ENCODE assay signal across 39 cellular contexts in genomic region chr1:234568345-234568744, GRCh38.
"Had no signal": no experiment of that assay in that cellular context is flagged by ENCODE, and none has a peak within 500 bp of the region (broad histone marks: within the 10 kb centered on the region; RNA-seq: fewer than 3 reads in every experiment).

No MANE protein-coding gene starts in this region.

- FAIRE-seq: astrocyte, bronchial epithelial cell had no signal

- H3K36me3 Mint-ChIP-seq: activated naive CD4-positive, alpha-beta T cell treated with anti-CD3 and anti-CD28 coated beads, Interleukin-2, amount 10 ng/mL, durations not matched to agents 7 days and 5 days; activated naive CD4-positive, alpha-beta T cell treated with anti-CD3 and anti-CD28 coated beads, Interleukin-2, amount 50 U/mL, for 24 hours; activated naive CD4-positive, alpha-beta T cell treated with anti-CD3 and anti-CD28 coated beads, Interleukin-2, amount 50 U/mL, for 72 hours; activated naive CD8-positive, alpha-beta T cell; activated naive CD8-positive, alpha-beta T cell treated with anti-CD3 and anti-CD28 coated beads for 36 hours; brain had no signal

- ATAC-seq: activated naive CD4-positive, alpha-beta T cell treated with anti-CD3 and anti-CD28 coated beads, Interleukin-2, amount 50 U/mL, for 72 hours; activated naive CD8-positive, alpha-beta T cell treated with anti-CD3 and anti-CD28 coated beads, Interleukin-2, amount 50 U/mL, for 24 hours; activated T-cell treated with anti-CD3 and anti-CD28 coated beads, Interleukin-2, amount 50 U/mL, for 4 hours; activated T-cell treated with anti-CD3 and anti-CD28 coated beads, Interleukin-2, amount 50 U/mL, for 72 hours; activated T-helper 17 cell treated with anti-CD3 and anti-CD28 coated beads, Interleukin-2, amount 50 U/mL, for 72 hours; body of pancreas had no signal

- DNase-seq: activated effector memory CD4-positive, alpha-beta T cell treated with Interleukin-2 at 50 U/mL for 16 hours; activated gamma-delta T cell; activated gamma-delta T cell treated with Interleukin-2 at 50 U/mL for 16 hours; activated naive CD4-positive, alpha-beta T cell; activated naive CD4-positive, alpha-beta T cell treated with anti-CD3 and anti-CD28 coated beads for 36 hours; activated naive CD4-positive, alpha-beta T cell treated with anti-CD3 and anti-CD28 coated beads, Interleukin-2, amount 10 ng/mL, durations not matched to agents 7 days and 5 days; activated naive CD4-positive, alpha-beta T cell treated with anti-CD3 and anti-CD28 coated beads, Interleukin-2, amount 50 U/mL, for 16 hours; activated naive CD4-positive, alpha-beta T cell treated with Interleukin-2 at 50 U/mL for 16 hours; activated naive CD8-positive, alpha-beta T cell treated with anti-CD3 and anti-CD28 coated beads for 36 hours; activated naive CD8-positive, alpha-beta T cell treated with anti-CD3 and anti-CD28 coated beads, Interleukin-2, amount 10 ng/mL, durations not matched to agents 7 days and 5 days; activated naive CD8-positive, alpha-beta T cell treated with anti-CD3 and anti-CD28 coated beads, Interleukin-2, amount 50 U/mL, for 24 hours; activated T-cell treated with anti-CD3 and anti-CD28 coated beads, Interleukin-2, amount 50 U/mL, for 1 hour; activated T-cell treated with anti-CD3 and anti-CD28 coated beads, Interleukin-2, amount 50 U/mL, for 24 hours; activated T-cell treated with anti-CD3 and anti-CD28 coated beads, Interleukin-2, amount 50 U/mL, for 4 hours; activated T-cell treated with anti-CD3 and anti-CD28 coated beads, Interleukin-2, amount 50 U/mL, for 48 hours; activated T-cell treated with anti-CD3 and anti-CD28 coated beads, Interleukin-2, amount 50 U/mL, for 72 hours; adrenal gland; amniotic stem cell; amygdala; anterior cingulate cortex; aorta; body of pancreas; brain microvascular endothelial cell; caudate nucleus; central memory CD4-positive, alpha-beta T cell; cerebellar nuclear complex had no signal

- H3K4me3 ChIP-seq: adrenal gland, ascending aorta, body of pancreas, breast epithelium, cardiac muscle cell had no signal

- H3K9me3 ChIP-seq: adrenal gland, ascending aorta, body of pancreas, breast epithelium had no signal

- H3K4me1 Mint-ChIP-seq: activated naive CD4-positive, alpha-beta T cell treated with anti-CD3 and anti-CD28 coated beads, Interleukin-2, amount 10 ng/mL, durations not matched to agents 7 days and 5 days; activated naive CD4-positive, alpha-beta T cell treated with anti-CD3 and anti-CD28 coated beads, Interleukin-2, amount 50 U/mL, for 24 hours; activated naive CD8-positive, alpha-beta T cell treated with anti-CD3 and anti-CD28 coated beads, Interleukin-2, amount 50 U/mL, for 24 hours; central memory CD8-positive, alpha-beta T cell had no signal

- H3K9me3 Mint-ChIP-seq: activated naive CD4-positive, alpha-beta T cell treated with anti-CD3 and anti-CD28 coated beads, Interleukin-2, amount 10 ng/mL, durations not matched to agents 7 days and 5 days; activated naive CD4-positive, alpha-beta T cell treated with anti-CD3 and anti-CD28 coated beads, Interleukin-2, amount 50 U/mL, for 24 hours; activated naive CD4-positive, alpha-beta T cell treated with anti-CD3 and anti-CD28 coated beads, Interleukin-2, amount 50 U/mL, for 72 hours; activated naive CD8-positive, alpha-beta T cell treated with anti-CD3 and anti-CD28 coated beads for 36 hours; activated naive CD8-positive, alpha-beta T cell treated with anti-CD3 and anti-CD28 coated beads, Interleukin-2, amount 50 U/mL, for 24 hours; activated T-cell treated with anti-CD3 and anti-CD28 coated beads, Interleukin-2, amount 50 U/mL, for 4 hours; activated T-helper 1 cell treated with anti-CD3 and anti-CD28 coated beads, Interleukin-12 subunit alpha, Interleukin-12 subunit beta, Interleukin-2, Interleukin-4 antibody, amounts not matched to agents 30 ng/mL and 10 ng/mL and 1 ng/mL, durations not matched to agents 14 hours and 24 hours and 36 hours; activated T-helper 17 cell treated with anti-CD3 and anti-CD28 coated beads, Interleukin-2, amount 50 U/mL, for 72 hours; activated T-helper 2 cell treated with anti-CD3 and anti-CD28 coated beads, Interferon-gamma antibody, Interleukin-2, Interleukin-4, amounts not matched to agents 10 μg/mL and 5 μg/mL and 100 μg/mL, durations not matched to agents 14 hours and 24 hours and 36 hours; central memory CD8-positive, alpha-beta T cell had no signal

- H3K27ac ChIP-seq: adrenal gland, ascending aorta, body of pancreas, brain microvascular endothelial cell, breast epithelium, cardiac muscle cell had no signal

- H3K27me3 ChIP-seq: adrenal gland, ascending aorta, body of pancreas, brain microvascular endothelial cell, breast epithelium, cardiac muscle cell had no signal

- H3K27ac Mint-ChIP-seq: activated naive CD4-positive, alpha-beta T cell treated with anti-CD3 and anti-CD28 coated beads for 36 hours; activated naive CD4-positive, alpha-beta T cell treated with anti-CD3 and anti-CD28 coated beads, Interleukin-2, amount 10 ng/mL, durations not matched to agents 7 days and 5 days; activated naive CD4-positive, alpha-beta T cell treated with anti-CD3 and anti-CD28 coated beads, Interleukin-2, amount 50 U/mL, for 24 hours; activated naive CD4-positive, alpha-beta T cell treated with anti-CD3 and anti-CD28 coated beads, Interleukin-2, amount 50 U/mL, for 72 hours; activated naive CD8-positive, alpha-beta T cell; activated naive CD8-positive, alpha-beta T cell treated with anti-CD3 and anti-CD28 coated beads for 36 hours; activated naive CD8-positive, alpha-beta T cell treated with anti-CD3 and anti-CD28 coated beads, Interleukin-2, amount 10 ng/mL, durations not matched to agents 7 days and 5 days; activated naive CD8-positive, alpha-beta T cell treated with anti-CD3 and anti-CD28 coated beads, Interleukin-2, amount 50 U/mL, for 24 hours; activated T-cell treated with anti-CD3 and anti-CD28 coated beads, Interleukin-2, amount 50 U/mL, for 24 hours; activated T-cell treated with anti-CD3 and anti-CD28 coated beads, Interleukin-2, amount 50 U/mL, for 72 hours; activated T-helper 1 cell treated with anti-CD3 and anti-CD28 coated beads, Interleukin-12 subunit alpha, Interleukin-12 subunit beta, Interleukin-2, Interleukin-4 antibody, amounts not matched to agents 30 ng/mL and 10 ng/mL and 1 ng/mL, durations not matched to agents 14 hours and 24 hours and 36 hours; activated T-helper 17 cell treated with anti-CD3 and anti-CD28 coated beads, Interleukin-2, amount 50 U/mL, for 72 hours; activated T-helper 2 cell treated with anti-CD3 and anti-CD28 coated beads, Interferon-gamma antibody, Interleukin-2, Interleukin-4, amounts not matched to agents 10 μg/mL and 5 μg/mL and 100 μg/mL, durations not matched to agents 14 hours and 24 hours and 36 hours; brain had no signal

- H3K36me3 ChIP-seq: adrenal gland, ascending aorta, brain microvascular endothelial cell, breast epithelium, cardiac muscle cell had no signal

- H3K4me3 Mint-ChIP-seq: activated naive CD4-positive, alpha-beta T cell treated with anti-CD3 and anti-CD28 coated beads for 36 hours; activated naive CD4-positive, alpha-beta T cell treated with anti-CD3 and anti-CD28 coated beads, Interleukin-2, amount 10 ng/mL, durations not matched to agents 7 days and 5 days; activated naive CD4-positive, alpha-beta T cell treated with anti-CD3 and anti-CD28 coated beads, Interleukin-2, amount 50 U/mL, for 24 hours; activated naive CD8-positive, alpha-beta T cell; activated naive CD8-positive, alpha-beta T cell treated with anti-CD3 and anti-CD28 coated beads for 36 hours; activated naive CD8-positive, alpha-beta T cell treated with anti-CD3 and anti-CD28 coated beads, Interleukin-2, amount 10 ng/mL, durations not matched to agents 7 days and 5 days; activated naive CD8-positive, alpha-beta T cell treated with anti-CD3 and anti-CD28 coated beads, Interleukin-2, amount 50 U/mL, for 24 hours; activated T-cell treated with anti-CD3 and anti-CD28 coated beads, Interleukin-2, amount 50 U/mL, for 24 hours; activated T-cell treated with anti-CD3 and anti-CD28 coated beads, Interleukin-2, amount 50 U/mL, for 4 hours; activated T-cell treated with anti-CD3 and anti-CD28 coated beads, Interleukin-2, amount 50 U/mL, for 72 hours; activated T-helper 1 cell treated with anti-CD3 and anti-CD28 coated beads, Interleukin-12 subunit alpha, Interleukin-12 subunit beta, Interleukin-2, Interleukin-4 antibody, amounts not matched to agents 30 ng/mL and 10 ng/mL and 1 ng/mL, durations not matched to agents 14 hours and 24 hours and 36 hours; activated T-helper 17 cell treated with anti-CD3 and anti-CD28 coated beads, Interleukin-2, amount 50 U/mL, for 72 hours; brain; central memory CD8-positive, alpha-beta T cell had no signal

- H3K4me1 ChIP-seq: adrenal gland, ascending aorta had no signal

- H3K27me3 Mint-ChIP-seq: activated naive CD4-positive, alpha-beta T cell treated with anti-CD3 and anti-CD28 coated beads, Interleukin-2, amount 50 U/mL, for 24 hours; activated naive CD8-positive, alpha-beta T cell; activated naive CD8-positive, alpha-beta T cell treated with anti-CD3 and anti-CD28 coated beads for 36 hours; activated naive CD8-positive, alpha-beta T cell treated with anti-CD3 and anti-CD28 coated beads, Interleukin-2, amount 50 U/mL, for 24 hours; activated T-cell treated with anti-CD3 and anti-CD28 coated beads, Interleukin-2, amount 50 U/mL, for 24 hours; activated T-helper 17 cell treated with anti-CD3 and anti-CD28 coated beads, Interleukin-2, amount 50 U/mL, for 72 hours; central memory CD8-positive, alpha-beta T cell had no signal
